Comparison of ENCODE assay signal across 8 cellular contexts in genomic region chr3:180138871-180139270, GRCh38.
"Had no signal": no experiment of that assay in that cellular context is flagged by ENCODE, and none has a peak within 500 bp of the region (broad histone marks: within the 10 kb centered on the region; RNA-seq: fewer than 3 reads in every experiment).

No MANE protein-coding gene starts in this region.

- ATAC-seq: GM12878 had no signal

- FAIRE-seq: G401.6, GM12878, GM12891, GM12892, GM18507, GM19239 had no signal

- DNase-seq: GDM1, GF-D8 had no signal

- H3K4me3 ChIP-seq: GM12878 had no signal
